Comparison of ENCODE assay signal across 21 cellular contexts in the genomic region with DNA sequence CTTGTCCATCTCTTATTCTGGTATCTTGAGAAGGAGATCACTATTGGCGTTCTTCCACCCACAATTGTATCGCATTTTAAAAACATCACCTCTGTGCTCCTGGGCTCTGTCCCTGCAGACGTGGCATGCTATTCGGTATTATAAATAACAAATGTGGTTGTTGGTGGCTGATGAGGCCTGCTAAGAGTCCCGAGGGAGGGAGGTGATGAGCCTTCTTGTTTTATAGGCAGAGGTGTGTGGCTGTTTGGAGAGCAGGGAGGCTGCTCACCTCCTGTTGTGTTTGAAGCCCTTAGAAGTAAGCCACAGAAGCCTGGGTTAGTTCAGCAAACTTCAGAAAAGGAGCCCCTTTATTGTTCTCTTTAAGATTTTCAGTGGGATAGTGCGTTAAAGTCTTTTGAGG. TPM values are rescaled to one million over a fixed set of nuclear protein-coding genes. Genes with fewer than 3 reads are reported as not detected.
"Had no signal": no experiment of that assay in that cellular context is flagged by ENCODE, and none has a peak within 500 bp of the region (broad histone marks: within the 10 kb centered on the region; RNA-seq: fewer than 3 reads in every experiment).

No MANE protein-coding gene starts in this region.

- ATAC-seq: activated CD8-positive, alpha-beta memory T cell treated with anti-CD3 and anti-CD28 coated beads, Interleukin-2, amount 10 ng/mL, durations not matched to agents 7 days and 5 days; heart left ventricle; mucosa of descending colon; natural killer cell treated with Interleukin-12 subunit alpha and Interleukin-12 subunit beta and Interleukin-15 and Interleukin-18, amount 100 ng/mL, for 72 hours; psoas muscle; right lobe of liver had no signal

- H3K4me3 Mint-ChIP-seq: activated CD8-positive, alpha-beta memory T cell treated with anti-CD3 and anti-CD28 coated beads, Interleukin-2, amount 10 ng/mL, durations not matched to agents 7 days and 5 days; activated T-cell treated with anti-CD3 and anti-CD28 coated beads, Interleukin-2, amount 50 U/mL, for 24 hours; natural killer cell treated with Interleukin-12 subunit alpha and Interleukin-12 subunit beta and Interleukin-15 and Interleukin-18, amount 100 ng/mL, for 72 hours; T-helper 2 cell treated with Interferon-gamma antibody and Interleukin-4, amounts not matched to agents 5 μg/mL and 100 μg/mL, for 36 hours had no signal

- H3K27me3 ChIP-seq: colonic mucosa, heart left ventricle, right lobe of liver, spleen had no signal

- DNase-seq: activated CD4-positive, alpha-beta T cell treated with anti-CD3 and anti-CD28 coated beads, Interleukin-2, amount 50 U/mL, for 48 hours; activated CD4-positive, CD25-positive, alpha-beta regulatory T cell treated with anti-CD3 and anti-CD28 coated beads, Interleukin-2, amount 50 U/mL, for 72 hours; activated CD8-positive, alpha-beta memory T cell treated with anti-CD3 and anti-CD28 coated beads, Interleukin-2, amount 10 ng/mL, durations not matched to agents 7 days and 5 days; activated gamma-delta T cell treated with Interleukin-2 at 50 U/mL for 16 hours; activated T-cell treated with anti-CD3 and anti-CD28 coated beads, Interleukin-2, amount 50 U/mL, for 24 hours; caudate nucleus; colonic mucosa; effector CD4-positive, alpha-beta T cell; foreskin melanocyte; heart left ventricle; mammary epithelial cell; mucosa of descending colon; occipital lobe; psoas muscle; right lobe of liver; spleen; stimulated activated CD4-positive, alpha-beta T cell treated with anti-CD3 and anti-CD28 coated beads, Interleukin-1b, Interleukin-23, amount 100 ng/mL, for 48 hours; stimulated activated naive CD4-positive, alpha-beta T cell had no signal

- H3K27ac ChIP-seq: colonic mucosa, psoas muscle, right lobe of liver, spleen had no signal

- H3K4me1 ChIP-seq: right lobe of liver had no signal

- H3K4me3 ChIP-seq: colonic mucosa, heart left ventricle, mucosa of descending colon, psoas muscle, right lobe of liver, spleen had no signal

- H3K27ac Mint-ChIP-seq: activated CD8-positive, alpha-beta memory T cell treated with anti-CD3 and anti-CD28 coated beads, Interleukin-2, amount 10 ng/mL, durations not matched to agents 7 days and 5 days; natural killer cell treated with Interleukin-12 subunit alpha and Interleukin-12 subunit beta and Interleukin-15 and Interleukin-18, amount 100 ng/mL, for 72 hours; T-helper 2 cell treated with Interferon-gamma antibody and Interleukin-4, amounts not matched to agents 5 μg/mL and 100 μg/mL, for 36 hours had no signal

- H3K9me3 ChIP-seq: colonic mucosa, heart left ventricle, mucosa of descending colon, psoas muscle, right lobe of liver, spleen had no signal

- H3K27me3 Mint-ChIP-seq: activated CD8-positive, alpha-beta memory T cell treated with anti-CD3 and anti-CD28 coated beads, Interleukin-2, amount 10 ng/mL, durations not matched to agents 7 days and 5 days; activated T-cell treated with anti-CD3 and anti-CD28 coated beads, Interleukin-2, amount 50 U/mL, for 24 hours; natural killer cell treated with Interleukin-12 subunit alpha and Interleukin-12 subunit beta and Interleukin-15 and Interleukin-18, amount 100 ng/mL, for 72 hours had no signal

- H3K9me3 Mint-ChIP-seq: activated T-cell treated with anti-CD3 and anti-CD28 coated beads, Interleukin-2, amount 50 U/mL, for 24 hours; natural killer cell treated with Interleukin-12 subunit alpha and Interleukin-12 subunit beta and Interleukin-15 and Interleukin-18, amount 100 ng/mL, for 72 hours; T-helper 2 cell treated with Interferon-gamma antibody and Interleukin-4, amounts not matched to agents 5 μg/mL and 100 μg/mL, for 36 hours had no signal

RNA-seq across cellular contexts. Expression of a gene that starts 43.5 kb away (rescaled TPM):
- total RNA-seq: activated CD8-positive, alpha-beta memory T cell treated with anti-CD3 and anti-CD28 coated beads, Interleukin-2, amount 10 ng/mL, durations not matched to agents 7 days and 5 days; colonic mucosa; heart left ventricle; mammary epithelial cell; mucosa of descending colon; natural killer cell treated with Interleukin-12 subunit alpha and Interleukin-12 subunit beta and Interleukin-15 and Interleukin-18, amount 100 ng/mL, for 72 hours; occipital lobe; psoas muscle; right lobe of liver; spleen; urinary bladder had no signal
